1 cellular context compared by ENCODE assay signal in the genomic region with DNA sequence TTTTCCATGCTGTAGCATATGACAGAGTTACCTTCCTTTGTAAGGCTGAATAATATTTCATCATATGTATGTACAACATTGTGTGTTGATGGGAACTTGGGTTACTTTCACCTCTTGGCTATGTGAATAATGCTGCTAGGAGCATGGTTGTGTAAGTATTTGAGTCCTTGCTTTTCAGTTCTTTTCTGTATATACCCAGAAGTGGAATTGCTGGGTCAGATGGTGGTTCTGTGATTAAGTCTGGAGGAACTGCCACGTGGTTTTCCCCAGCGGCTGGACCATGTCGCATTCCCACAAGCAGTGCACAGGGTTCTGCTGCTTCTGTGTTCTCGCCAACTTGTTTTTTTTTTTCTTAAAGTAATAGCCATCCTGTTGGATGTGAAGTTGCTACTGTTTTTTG.
TF ChIP-seq lines count a peak whose summit lies in the region.

No MANE protein-coding gene starts in this region.

TF ChIP-seq in GM23338, 12 proteins besides CTCF, POLR2A, EP300 and RAD21 (continued from another document):
- TF ChIP-seq ZNF331 (CRISPR knock-in tag; IDR thresholded peaks at IDR 0.05; ENCODE audit: low read depth): no peak
- TF ChIP-seq JUNB (IDR thresholded peaks at IDR 0.05; ENCODE audit: unreplicated experiment): no peak
